ENCODE assay signal across 27 cellular contexts in the genomic region with DNA sequence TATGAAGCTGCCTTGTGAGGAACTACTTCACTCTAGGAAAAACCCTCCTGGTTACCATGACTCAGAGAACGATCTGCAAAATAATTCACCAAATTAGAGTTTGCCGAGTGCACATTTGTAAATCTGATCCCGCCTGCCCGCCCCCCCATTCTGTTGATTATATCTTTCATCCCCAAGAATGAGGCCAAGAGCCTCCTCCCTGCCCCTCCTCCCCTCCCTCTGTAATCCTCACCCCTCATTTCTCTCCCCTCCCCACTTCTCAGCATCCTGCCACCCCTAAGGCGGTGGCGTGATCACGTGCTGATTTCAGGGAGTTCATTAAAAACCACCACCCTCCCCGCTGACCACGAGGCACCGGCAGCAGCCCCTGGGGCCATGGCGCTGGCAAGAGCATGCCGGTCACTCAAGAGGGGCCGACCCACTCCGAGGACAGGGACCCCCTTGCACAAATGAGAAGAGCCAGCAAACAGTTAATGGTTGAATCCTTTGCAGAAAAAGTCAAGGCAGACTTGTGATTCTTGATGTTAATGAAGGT.
"Had no signal": no experiment of that assay in that cellular context is flagged by ENCODE, and none has a peak within 500 bp of the region (broad histone marks: within the 10 kb centered on the region; RNA-seq: fewer than 3 reads in every experiment).

No MANE protein-coding gene starts in this region.

- H3K36me3 Mint-ChIP-seq: activated CD8-positive, alpha-beta memory T cell treated with anti-CD3 and anti-CD28 coated beads, Interleukin-2, amount 10 ng/mL, durations not matched to agents 7 days and 5 days; activated naive CD4-positive, alpha-beta T cell treated with anti-CD3 and anti-CD28 coated beads, Interleukin-2, amount 10 ng/mL, durations not matched to agents 7 days and 5 days had no signal

- H3K27me3 Mint-ChIP-seq: activated CD4-positive, alpha-beta memory T cell treated with anti-CD3 and anti-CD28 coated beads, Interleukin-2, amount 10 ng/mL, durations not matched to agents 7 days and 5 days; activated naive CD4-positive, alpha-beta T cell treated with anti-CD3 and anti-CD28 coated beads, Interleukin-2, amount 10 ng/mL, durations not matched to agents 7 days and 5 days; activated naive CD8-positive, alpha-beta T cell; activated naive CD8-positive, alpha-beta T cell treated with anti-CD3 and anti-CD28 coated beads, Interleukin-2, amount 50 U/mL, for 24 hours had no signal

- DNase-seq: activated CD4-positive, alpha-beta memory T cell treated with anti-CD3 and anti-CD28 coated beads, Interleukin-2, amount 10 ng/mL, durations not matched to agents 7 days and 5 days; activated CD4-positive, alpha-beta T cell treated with anti-CD3 and anti-CD28 coated beads for 1 hour; activated CD4-positive, alpha-beta T cell treated with anti-CD3 and anti-CD28 coated beads for 48 hours; activated CD4-positive, CD25-positive, alpha-beta regulatory T cell; activated CD8-positive, alpha-beta memory T cell treated with anti-CD3 and anti-CD28 coated beads for 24 hours; activated CD8-positive, alpha-beta memory T cell treated with anti-CD3 and anti-CD28 coated beads, Interleukin-2, amount 10 ng/mL, durations not matched to agents 7 days and 5 days; activated CD8-positive, alpha-beta memory T cell treated with anti-CD3 and anti-CD28 coated beads, Interleukin-2, amount 50 U/mL, for 48 hours; activated effector memory CD4-positive, alpha-beta T cell treated with Interleukin-2 at 50 U/mL for 16 hours; activated naive CD4-positive, alpha-beta T cell treated with anti-CD3 and anti-CD28 coated beads, Interleukin-2, amount 10 ng/mL, durations not matched to agents 7 days and 5 days; activated naive CD8-positive, alpha-beta T cell treated with anti-CD3 and anti-CD28 coated beads, Interleukin-2, amount 50 U/mL, for 24 hours; activated T-cell treated with anti-CD3 and anti-CD28 coated beads, Interleukin-2, amount 50 U/mL, for 48 hours; Kasumi-1; KG1; MM.1S; MV-4-11; NCI-H1092; NCI-H1436 treated with DMSO at 0.1 percent for 48 hours; NCI-H1694 treated with DMSO at 0.1 percent for 48 hours; NCI-H2029; NCI-H345; NCI-H524 treated with DMSO at 0.1 percent for 48 hours; PC-9; Right ventricle myocardium superior; T1000; WERI-Rb-1 had no signal

- H3K9me3 Mint-ChIP-seq: activated CD4-positive, alpha-beta memory T cell treated with anti-CD3 and anti-CD28 coated beads, Interleukin-2, amount 10 ng/mL, durations not matched to agents 7 days and 5 days; activated naive CD8-positive, alpha-beta T cell treated with anti-CD3 and anti-CD28 coated beads, Interleukin-2, amount 50 U/mL, for 24 hours; central memory CD8-positive, alpha-beta T cell had no signal

- H3K27ac Mint-ChIP-seq: activated CD4-positive, alpha-beta memory T cell treated with anti-CD3 and anti-CD28 coated beads, Interleukin-2, amount 10 ng/mL, durations not matched to agents 7 days and 5 days; activated CD8-positive, alpha-beta memory T cell treated with anti-CD3 and anti-CD28 coated beads, Interleukin-2, amount 10 ng/mL, durations not matched to agents 7 days and 5 days; activated naive CD4-positive, alpha-beta T cell treated with anti-CD3 and anti-CD28 coated beads, Interleukin-2, amount 10 ng/mL, durations not matched to agents 7 days and 5 days; activated naive CD8-positive, alpha-beta T cell; activated naive CD8-positive, alpha-beta T cell treated with anti-CD3 and anti-CD28 coated beads, Interleukin-2, amount 50 U/mL, for 24 hours had no signal

- H3K4me3 Mint-ChIP-seq: activated CD4-positive, alpha-beta memory T cell treated with anti-CD3 and anti-CD28 coated beads, Interleukin-2, amount 10 ng/mL, durations not matched to agents 7 days and 5 days; activated CD8-positive, alpha-beta memory T cell treated with anti-CD3 and anti-CD28 coated beads, Interleukin-2, amount 10 ng/mL, durations not matched to agents 7 days and 5 days; activated naive CD4-positive, alpha-beta T cell treated with anti-CD3 and anti-CD28 coated beads, Interleukin-2, amount 10 ng/mL, durations not matched to agents 7 days and 5 days; activated naive CD8-positive, alpha-beta T cell; activated naive CD8-positive, alpha-beta T cell treated with anti-CD3 and anti-CD28 coated beads, Interleukin-2, amount 50 U/mL, for 24 hours; central memory CD8-positive, alpha-beta T cell had no signal

- H3K4me1 Mint-ChIP-seq: activated CD4-positive, alpha-beta memory T cell treated with anti-CD3 and anti-CD28 coated beads, Interleukin-2, amount 10 ng/mL, durations not matched to agents 7 days and 5 days; activated naive CD8-positive, alpha-beta T cell treated with anti-CD3 and anti-CD28 coated beads, Interleukin-2, amount 50 U/mL, for 24 hours; central memory CD8-positive, alpha-beta T cell had no signal

- ATAC-seq: activated CD8-positive, alpha-beta memory T cell treated with anti-CD3 and anti-CD28 coated beads, Interleukin-2, amount 10 ng/mL, durations not matched to agents 7 days and 5 days; activated naive CD8-positive, alpha-beta T cell treated with anti-CD3 and anti-CD28 coated beads, Interleukin-2, amount 50 U/mL, for 24 hours had no signal
